ENCODE assay signal across 1 cellular context in genomic region chr14:68823434-68824206, GRCh38.
TF ChIP-seq lines count a peak whose summit lies in the region.

No MANE protein-coding gene starts in this region.

TF ChIP-seq in HepG2, 621 proteins besides CTCF, POLR2A, EP300 and RAD21 (continued from another document and continues in another):
- TF ChIP-seq ZNF142 (CRISPR knock-in tag; IDR thresholded peaks at IDR 0.05) (no peak), RBM39 (IDR thresholded peaks at IDR 0.05; ENCODE audit: low read depth, low read length, poor library complexity, severe bottlenecking) (no peak), ZGPAT (CRISPR knock-in tag; IDR thresholded peaks at IDR 0.05) (peak; percentile 42; the same call in 1 of the 2 replicates), ZKSCAN5 (CRISPR knock-in tag; IDR thresholded peaks at IDR 0.05) (no peak), ZNF232 (CRISPR knock-in tag; IDR thresholded peaks at IDR 0.05; ENCODE audit: borderline replicate concordance) (no peak), HNRNPLL (IDR thresholded peaks at IDR 0.05; ENCODE audit: low read depth, low read length, poor library complexity, severe bottlenecking) (no peak), NCOA5 (CRISPR knock-in tag; IDR thresholded peaks at IDR 0.05) (no peak), ZNF614 (CRISPR knock-in tag; IDR thresholded peaks at IDR 0.05; ENCODE audit: borderline replicate concordance) (no peak; the same call in 1 of the 2 replicates), ZBTB43 (CRISPR knock-in tag; conservative IDR thresholded peaks at IDR 0.05) (no peak), ZNF274 (CRISPR knock-in tag; IDR thresholded peaks at IDR 0.05) (no peak), FOXO1 (CRISPR knock-in tag; IDR thresholded peaks at IDR 0.05) (peak; percentile 10; the same call in 1 of the 2 replicates), ETV6 (CRISPR knock-in tag; conservative IDR thresholded peaks at IDR 0.05) (no peak), FOXA1 (IDR thresholded peaks at IDR 0.05) (no peak), FOXA1 (CRISPR knock-in tag; IDR thresholded peaks at IDR 0.05) (peak; percentile 76), GABPA (IDR thresholded peaks at IDR 0.05; ENCODE audit: low read depth, low read length) (0 out of 2 replicates have a peak, but pooled peaks have one; percentile 9), GABPA (CRISPR knock-in tag; IDR thresholded peaks at IDR 0.05; ENCODE audit: low read depth) (peak; percentile 53; the same call in 1 of the 2 replicates), ATM (IDR thresholded peaks at IDR 0.05; ENCODE audit: borderline replicate concordance) (no peak), NKX3-1 (CRISPR knock-in tag; IDR thresholded peaks at IDR 0.05) (no peak), HOXA3 (CRISPR knock-in tag; IDR thresholded peaks at IDR 0.05) (peak; percentile 84), TCF12 (IDR thresholded peaks at IDR 0.05) (no peak), TCF12 (CRISPR knock-in tag; IDR thresholded peaks at IDR 0.05) (no peak), PHF21A (CRISPR knock-in tag; IDR thresholded peaks at IDR 0.05) (peak; percentile 57), ZNF562 (CRISPR knock-in tag; IDR thresholded peaks at IDR 0.05; ENCODE audit: borderline replicate concordance) (no peak), ZNF264 (CRISPR knock-in tag; IDR thresholded peaks at IDR 0.05) (no peak), ZNF260 (CRISPR knock-in tag; IDR thresholded peaks at IDR 0.05; ENCODE audit: borderline replicate concordance, low read depth) (no peak), ZSCAN30 (CRISPR knock-in tag; IDR thresholded peaks at IDR 0.05) (no peak), RFX3 (CRISPR knock-in tag; IDR thresholded peaks at IDR 0.05) (no peak), BRD4 (CRISPR knock-in tag; IDR thresholded peaks at IDR 0.05) (0 out of 2 replicates have a peak, but pooled peaks have one; percentile 30), AHR (CRISPR knock-in tag; IDR thresholded peaks at IDR 0.05) (peak; percentile 22; the same call in 1 of the 2 replicates), SCMH1 (CRISPR knock-in tag; IDR thresholded peaks at IDR 0.05; ENCODE audit: borderline replicate concordance) (no peak), EED (CRISPR knock-in tag; IDR thresholded peaks at IDR 0.05) (no peak), ZSCAN21 (CRISPR knock-in tag; IDR thresholded peaks at IDR 0.05; ENCODE audit: borderline replicate concordance) (no peak), ZNF563 (CRISPR knock-in tag; IDR thresholded peaks at IDR 0.05) (no peak), ZFAT (CRISPR knock-in tag; conservative IDR thresholded peaks at IDR 0.05) (no peak), ZFP82 (CRISPR knock-in tag; IDR thresholded peaks at IDR 0.05; ENCODE audit: borderline replicate concordance) (no peak), ZNF883 (CRISPR knock-in tag; IDR thresholded peaks at IDR 0.05; ENCODE audit: not compliant biosample characterization) (no peak), AGO2 (optimal IDR thresholded peaks at IDR 0.05; ENCODE audit: low read depth, low read length) (no peak), ZNF605 (CRISPR knock-in tag; IDR thresholded peaks at IDR 0.05) (peak; percentile 58; the same call in 1 of the 2 replicates), ZNF891 (CRISPR knock-in tag; IDR thresholded peaks at IDR 0.05) (no peak; the same call in 1 of the 2 replicates), ZNF546 (CRISPR knock-in tag; conservative IDR thresholded peaks at IDR 0.05) (peak; percentile 78; the same call in 1 of the 2 replicates), NCOR1 (IDR thresholded peaks at IDR 0.05; ENCODE audit: borderline replicate concordance, low read length) (peak; percentile 68; the same call in 1 of the 2 replicates), ZNF460 (CRISPR knock-in tag; IDR thresholded peaks at IDR 0.05; ENCODE audit: borderline replicate concordance) (no peak), MAF1 (CRISPR knock-in tag; IDR thresholded peaks at IDR 0.05; ENCODE audit: borderline replicate concordance) (no peak), DBP (CRISPR knock-in tag; IDR thresholded peaks at IDR 0.05; ENCODE audit: not compliant biosample characterization) (no peak), RXRA (CRISPR knock-in tag; IDR thresholded peaks at IDR 0.05) (peak; percentile 98), XRCC5 (optimal IDR thresholded peaks at IDR 0.05; ENCODE audit: low read length) (no peak), SRSF1 (optimal IDR thresholded peaks at IDR 0.05; ENCODE audit: low read depth, low read length) (peak; percentile 86), TSC22D2 (CRISPR knock-in tag; IDR thresholded peaks at IDR 0.05; ENCODE audit: borderline replicate concordance) (no peak), NFRKB (IDR thresholded peaks at IDR 0.05) (no peak)
- TF ChIP-seq, protein P1, sequence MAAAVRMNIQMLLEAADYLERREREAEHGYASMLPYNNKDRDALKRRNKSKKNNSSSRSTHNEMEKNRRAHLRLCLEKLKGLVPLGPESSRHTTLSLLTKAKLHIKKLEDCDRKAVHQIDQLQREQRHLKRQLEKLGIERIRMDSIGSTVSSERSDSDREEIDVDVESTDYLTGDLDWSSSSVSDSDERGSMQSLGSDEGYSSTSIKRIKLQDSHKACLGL (CRISPR knock-in tag; IDR thresholded peaks at IDR 0.05), result no peak
- TF ChIP-seq, protein P2, sequence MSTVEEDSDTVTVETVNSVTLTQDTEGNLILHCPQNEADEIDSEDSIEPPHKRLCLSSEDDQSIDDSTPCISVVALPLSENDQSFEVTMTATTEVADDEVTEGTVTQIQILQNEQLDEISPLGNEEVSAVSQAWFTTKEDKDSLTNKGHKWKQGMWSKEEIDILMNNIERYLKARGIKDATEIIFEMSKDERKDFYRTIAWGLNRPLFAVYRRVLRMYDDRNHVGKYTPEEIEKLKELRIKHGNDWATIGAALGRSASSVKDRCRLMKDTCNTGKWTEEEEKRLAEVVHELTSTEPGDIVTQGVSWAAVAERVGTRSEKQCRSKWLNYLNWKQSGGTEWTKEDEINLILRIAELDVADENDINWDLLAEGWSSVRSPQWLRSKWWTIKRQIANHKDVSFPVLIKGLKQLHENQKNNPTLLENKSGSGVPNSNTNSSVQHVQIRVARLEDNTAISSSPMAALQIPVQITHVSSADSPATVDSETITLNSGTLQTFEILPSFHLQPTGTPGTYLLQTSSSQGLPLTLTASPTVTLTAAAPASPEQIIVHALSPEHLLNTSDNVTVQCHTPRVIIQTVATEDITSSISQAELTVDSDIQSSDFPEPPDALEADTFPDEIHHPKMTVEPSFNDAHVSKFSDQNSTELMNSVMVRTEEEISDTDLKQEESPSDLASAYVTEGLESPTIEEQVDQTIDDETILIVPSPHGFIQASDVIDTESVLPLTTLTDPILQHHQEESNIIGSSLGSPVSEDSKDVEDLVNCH (CRISPR knock-in tag; IDR thresholded peaks at IDR 0.05), result no peak
- TF ChIP-seq, protein P3, sequence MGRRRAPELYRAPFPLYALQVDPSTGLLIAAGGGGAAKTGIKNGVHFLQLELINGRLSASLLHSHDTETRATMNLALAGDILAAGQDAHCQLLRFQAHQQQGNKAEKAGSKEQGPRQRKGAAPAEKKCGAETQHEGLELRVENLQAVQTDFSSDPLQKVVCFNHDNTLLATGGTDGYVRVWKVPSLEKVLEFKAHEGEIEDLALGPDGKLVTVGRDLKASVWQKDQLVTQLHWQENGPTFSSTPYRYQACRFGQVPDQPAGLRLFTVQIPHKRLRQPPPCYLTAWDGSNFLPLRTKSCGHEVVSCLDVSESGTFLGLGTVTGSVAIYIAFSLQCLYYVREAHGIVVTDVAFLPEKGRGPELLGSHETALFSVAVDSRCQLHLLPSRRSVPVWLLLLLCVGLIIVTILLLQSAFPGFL (CRISPR knock-in tag; IDR thresholded peaks at IDR 0.05), result no peak
- TF ChIP-seq, protein P4, sequence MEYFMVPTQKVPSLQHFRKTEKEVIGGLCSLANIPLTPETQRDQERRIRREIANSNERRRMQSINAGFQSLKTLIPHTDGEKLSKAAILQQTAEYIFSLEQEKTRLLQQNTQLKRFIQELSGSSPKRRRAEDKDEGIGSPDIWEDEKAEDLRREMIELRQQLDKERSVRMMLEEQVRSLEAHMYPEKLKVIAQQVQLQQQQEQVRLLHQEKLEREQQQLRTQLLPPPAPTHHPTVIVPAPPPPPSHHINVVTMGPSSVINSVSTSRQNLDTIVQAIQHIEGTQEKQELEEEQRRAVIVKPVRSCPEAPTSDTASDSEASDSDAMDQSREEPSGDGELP (IDR thresholded peaks at IDR 0.05; ENCODE audit: borderline replicate concordance, low read depth), result peak; percentile 44; the same call in 1 of the 2 replicates
- TF ChIP-seq, protein P5, sequence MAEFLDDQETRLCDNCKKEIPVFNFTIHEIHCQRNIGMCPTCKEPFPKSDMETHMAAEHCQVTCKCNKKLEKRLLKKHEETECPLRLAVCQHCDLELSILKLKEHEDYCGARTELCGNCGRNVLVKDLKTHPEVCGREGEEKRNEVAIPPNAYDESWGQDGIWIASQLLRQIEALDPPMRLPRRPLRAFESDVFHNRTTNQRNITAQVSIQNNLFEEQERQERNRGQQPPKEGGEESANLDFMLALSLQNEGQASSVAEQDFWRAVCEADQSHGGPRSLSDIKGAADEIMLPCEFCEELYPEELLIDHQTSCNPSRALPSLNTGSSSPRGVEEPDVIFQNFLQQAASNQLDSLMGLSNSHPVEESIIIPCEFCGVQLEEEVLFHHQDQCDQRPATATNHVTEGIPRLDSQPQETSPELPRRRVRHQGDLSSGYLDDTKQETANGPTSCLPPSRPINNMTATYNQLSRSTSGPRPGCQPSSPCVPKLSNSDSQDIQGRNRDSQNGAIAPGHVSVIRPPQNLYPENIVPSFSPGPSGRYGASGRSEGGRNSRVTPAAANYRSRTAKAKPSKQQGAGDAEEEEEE (CRISPR knock-in tag; IDR thresholded peaks at IDR 0.05; ENCODE audit: borderline replicate concordance), result no peak
